Comparison of ENCODE assay signal across 20 cellular contexts in genomic region chr5:89458330-89458656, GRCh38.
DNase-seq lines count a peak whose midpoint lies in the region; ATAC-seq and TF ChIP-seq lines count a peak whose summit lies in the region.
"Had no signal": no experiment of that assay in that cellular context is flagged by ENCODE, and none has a peak within 500 bp of the region (broad histone marks: within the 10 kb centered on the region; RNA-seq: fewer than 3 reads in every experiment).

No MANE protein-coding gene starts in this region.

- TF ChIP-seq POLR2A in gastroesophageal sphincter (IDR thresholded peaks at IDR 0.05) (no peak), spleen (IDR thresholded peaks at IDR 0.05) (no peak)

- 71% methylated on average over 1 of the region's 1 CpG; no CpG with 5 or more reads in 1 of the 2 donors for WGBS in gastroesophageal sphincter (ENCODE audit: low coverage in 1 of 2), 2 donors
- 69 to 89% (median 81%) methylated on average over 1 of the region's 1 CpG for WGBS in spleen, 5 donors

- TF ChIP-seq EP300 in gastroesophageal sphincter (IDR thresholded peaks at IDR 0.05) = no peak

- H3K4me1 ChIP-seq in SJCRH30 = peaks cover 28% of the 10 kb centered on the region
- H3K4me1 ChIP-seq in gastroesophageal sphincter = peaks cover 0 to 17% (median 7%) of the 10 kb centered on the region in 3 donors
- H3K4me1 ChIP-seq in spleen = peaks cover 3 to 23% (median 9%) of the 10 kb centered on the region in 6 donors

- peak; percentile 62 for DNase-seq in NCI-H2227 (lab: John Stamatoyannopoulos, UW; ENCODE audit: unreplicated experiment)
- no peak for DNase-seq in SJCRH30
- DNase-seq in spleen = no peak
- DNase-seq in NCI-H748 treated with DMSO at 0.1 percent for 48 hours (lab: John Stamatoyannopoulos, UW) = no peak
- DNase-seq: activated CD4-positive, alpha-beta T cell treated with anti-CD3 and anti-CD28 coated beads, Interleukin-2, amount 10 ng/mL, durations not matched to agents 24 days and 14 days; activated CD8-positive, alpha-beta memory T cell treated with anti-CD3 and anti-CD28 coated beads, Interleukin-2, amount 10 ng/mL, durations not matched to agents 7 days and 5 days; activated naive CD8-positive, alpha-beta T cell treated with anti-CD3 and anti-CD28 coated beads, Interleukin-2, amount 10 ng/mL, durations not matched to agents 7 days and 5 days; DMS79; KG1; NCI-H187; SIG-M5; stimulated activated CD4-positive, alpha-beta T cell treated with anti-CD3 and anti-CD28 coated beads, Interleukin-2, amount 100 ng/mL, for 48 hours; stimulated activated naive CD8-positive, alpha-beta T cell treated with anti-CD3 and anti-CD28 coated beads, Interleukin-15, Interleukin-2, amounts not matched to agents 100 U/mL and 50 U/mL, for 24 hours; trophoblast cell had no signal

- ATAC-seq in gastroesophageal sphincter = no peak
- no peak for ATAC-seq in HG03280 (IDR thresholded peaks at IDR 0.05; ENCODE audit: unreplicated experiment)
- ATAC-seq in HG03457 (IDR thresholded peaks at IDR 0.05; ENCODE audit: unreplicated experiment) = no peak
- ATAC-seq in HG02885 (IDR thresholded peaks at IDR 0.05; ENCODE audit: poor library complexity, unreplicated experiment) = no peak
- ATAC-seq: activated CD8-positive, alpha-beta memory T cell treated with anti-CD3 and anti-CD28 coated beads, Interleukin-2, amount 10 ng/mL, durations not matched to agents 7 days and 5 days; activated T-helper 17 cell treated with anti-CD3 and anti-CD28 coated beads, Interleukin-2, amount 50 U/mL, for 72 hours; stimulated activated naive CD8-positive, alpha-beta T cell treated with anti-CD3 and anti-CD28 coated beads, Interleukin-15, Interleukin-2, amounts not matched to agents 100 U/mL and 50 U/mL, for 24 hours had no signal

- no peaks in the 10 kb centered on the region for H3K9me3 ChIP-seq in SJCRH30 (replicated peaks)
- no peaks in the 10 kb centered on the region for H3K9me3 ChIP-seq in gastroesophageal sphincter
- H3K9me3 ChIP-seq in spleen = no peaks in the 10 kb centered on the region

- no peaks in the 10 kb centered on the region for H3K36me3 ChIP-seq in SJCRH30
- H3K36me3 ChIP-seq in gastroesophageal sphincter = no peaks in the 10 kb centered on the region
- no peaks in the 10 kb centered on the region for H3K36me3 ChIP-seq in spleen

- H3K27me3 ChIP-seq in SJCRH30 = no peaks in the 10 kb centered on the region
- no peaks in the 10 kb centered on the region for H3K27me3 ChIP-seq in gastroesophageal sphincter
- H3K27me3 ChIP-seq in spleen (replicated peaks in 1 of 7) = no peaks in the 10 kb centered on the region

- no peak for TF ChIP-seq CTCF in gastroesophageal sphincter (IDR thresholded peaks at IDR 0.05)
- TF ChIP-seq CTCF in spleen (IDR thresholded peaks at IDR 0.05 in 8 of 11, conservative IDR thresholded peaks at IDR 0.05 in 3 of 11) = no peak

- H3K27ac ChIP-seq in SJCRH30 (peak overlapping the region; percentile 81), gastroesophageal sphincter (peak overlapping the region in 3 of 4 donors; percentile 6 to 53 (median 40)), spleen (peak overlapping the region in 5 of 8 donors; percentile 2 to 58 (median 38))

- H3K4me3 ChIP-seq in SJCRH30 (no peak overlapping the region), gastroesophageal sphincter (no peak overlapping the region), spleen (no peak overlapping the region)
- H3K4me3 ChIP-seq: smooth muscle cell had no signal

- intact Hi-C loops in spleen (cut with DNase I; ENCODE audit: low total_unique reads) = no loop called here
